ENCODE assay signal across 12 cellular contexts in the genomic region with DNA sequence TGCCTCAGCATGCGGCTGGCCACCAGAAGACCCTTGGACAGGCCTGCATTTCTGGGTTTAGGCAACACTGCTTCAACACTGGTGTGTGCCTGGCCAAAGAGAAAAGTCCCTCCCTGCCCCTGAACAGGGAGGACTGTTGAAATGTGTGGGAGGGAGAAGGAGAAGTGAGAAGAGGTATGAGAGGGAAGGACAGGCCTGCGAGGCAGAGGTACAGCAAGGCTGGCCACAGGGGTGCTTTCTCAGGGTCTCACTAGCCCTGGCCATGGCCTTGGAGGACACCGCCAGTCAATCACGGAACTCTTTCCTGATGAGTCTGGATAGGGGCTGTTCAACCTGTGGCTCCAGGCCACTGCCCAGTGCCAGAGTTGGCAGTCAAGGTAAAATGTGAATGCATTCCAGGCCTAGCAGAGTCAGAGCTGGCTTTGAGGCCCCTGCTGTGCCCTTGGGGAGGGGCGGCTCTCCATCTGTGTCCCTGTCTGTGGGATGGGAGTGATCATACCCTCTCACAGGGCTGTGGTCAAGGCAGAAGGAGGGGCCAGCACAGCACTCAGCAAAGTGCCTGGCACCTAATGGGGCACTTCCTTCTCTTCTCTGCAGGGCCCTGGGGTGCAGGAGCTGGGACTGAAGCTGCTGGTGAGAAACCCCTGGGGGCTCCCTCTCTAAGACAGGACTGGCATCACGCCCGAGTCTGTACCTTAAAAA. TPM values are rescaled to one million over a fixed set of nuclear protein-coding genes. Genes with fewer than 3 reads are reported as not detected.
A peak's percentile ranks its signal among the peaks of the same experiment; 100 is the strongest.
DNase-seq lines count a peak whose midpoint lies in the region; ATAC-seq, FAIRE-seq and TF ChIP-seq lines count a peak whose summit lies in the region.
"Had no signal": no experiment of that assay in that cellular context is flagged by ENCODE, and none has a peak within 500 bp of the region (broad histone marks: within the 10 kb centered on the region; RNA-seq: fewer than 3 reads in every experiment).

No MANE protein-coding gene starts in this region.

- BruUV-seq in A673 (replicated peaks; lab: Mats Ljungman, UMichigan), result no TSS peak

- no peak for FAIRE-seq in D721Med (lab: Jason Lieb, UNC)

- H3K9me3 ChIP-seq in A673 (ENCODE audit: low read depth, low read length, poor library complexity, severe bottlenecking) (no peaks in the 10 kb centered on the region), SJSA1 (replicated peaks) (no peaks in the 10 kb centered on the region), stomach (no peaks in the 10 kb centered on the region)
- H3K9me3 ChIP-seq: thyroid gland had no signal

- H3K36me3 ChIP-seq in A673 (ENCODE audit: insufficient read depth, low read length, poor library complexity, severe bottlenecking) (peaks cover 16% of the 10 kb centered on the region), SJSA1 (peaks cover 37% of the 10 kb centered on the region), stomach (peaks cover 5 to 75% (median 57%) of the 10 kb centered on the region in 4 donors)

- TF ChIP-seq CTCF in A673 (conservative IDR thresholded peaks at IDR 0.05; ENCODE audit: low read depth, low read length), result no peak
- no peak for TF ChIP-seq CTCF in D721Med (IDR thresholded peaks at IDR 0.05; ENCODE audit: insufficient read depth, missing control alignments)
- TF ChIP-seq CTCF in stomach (IDR thresholded peaks at IDR 0.05), result no peak

- peak overlapping the region; percentile 85 for H3K27ac ChIP-seq in A673 (ENCODE audit: low read depth, low read length, poor library complexity, severe bottlenecking)
- H3K27ac ChIP-seq in SJSA1, result peak overlapping the region; percentile 73; the same call in 1 of the 2 replicates
- H3K27ac ChIP-seq in stomach, result no peak overlapping the region

- DNase-seq in A673 (ENCODE audit: low spot score) (no peak), SJSA1 (ENCODE audit: low read depth in 1 of 2, low spot score in 2 of 2) (no peak), glomerular visceral epithelial cell (ENCODE audit: extremely low spot score) (peak; percentile 39), D721Med (ENCODE audit: insufficient read length, low spot score) (no peak), NCI-H128 (lab: John Stamatoyannopoulos, UW; ENCODE audit: unreplicated experiment) (no peak), stomach (no peak), SW 1271 (lab: John Stamatoyannopoulos, UW) (no peak)
- DNase-seq: activated CD8-positive, alpha-beta memory T cell treated with anti-CD3 and anti-CD28 coated beads, Interleukin-2, amount 50 U/mL, for 4 hours; NCI-H1694 treated with DMSO at 0.1 percent for 48 hours; stimulated activated CD4-positive, alpha-beta T cell treated with anti-CD3 and anti-CD28 coated beads, Interleukin-2, amount 100 ng/mL, for 48 hours; thyroid gland had no signal

- POLR2A ChIA-PET in A673 (lab: Charles Lee; ENCODE audit: low non-redundant PET), result no interaction called here

- CTCF ChIA-PET in A673 (lab: Charles Lee), result no interaction called here

- intact Hi-C loops in A673 (cut with micrococcal nuclease; ENCODE audit: unreplicated experiment) (no loop called here), stomach (cut with DNase I; ENCODE audit: low total_unique reads) (loop anchor here (10.0 kb wide), 1 partner anchor 327 kb away; a partner anchor contains a TSS)

- peaks cover 19% of the 10 kb centered on the region for H3K4me1 ChIP-seq in A673 (ENCODE audit: insufficient read depth, low read length, poor library complexity, severe bottlenecking)
- peaks cover 16% of the 10 kb centered on the region for H3K4me1 ChIP-seq in SJSA1 (replicated peaks)
- H3K4me1 ChIP-seq in stomach, result peaks cover 19 to 50% (median 33%) of the 10 kb centered on the region in 4 donors

- no peak overlapping the region for H3K4me3 ChIP-seq in A673 (ENCODE audit: low read depth, low read length, poor library complexity, severe bottlenecking)
- H3K4me3 ChIP-seq in SJSA1, result no peak overlapping the region
- H3K4me3 ChIP-seq in stomach, result no peak overlapping the region
- H3K4me3 ChIP-seq: thyroid gland had no signal

- peak; percentile 38 for ATAC-seq in GM19351 (IDR thresholded peaks at IDR 0.05; ENCODE audit: unreplicated experiment)

- 89 to 97% (median 93%) methylated on average over 7 of the region's 7 CpGs for WGBS in stomach, 5 donors

- TF ChIP-seq POLR2A in stomach (IDR thresholded peaks at IDR 0.05), result no peak

- H3K27me3 ChIP-seq in A673 (replicated peaks; ENCODE audit: insufficient read depth, low read depth, low read length, poor library complexity) (no peaks in the 10 kb centered on the region), SJSA1 (replicated peaks) (no peaks in the 10 kb centered on the region), stomach (no peaks in the 10 kb centered on the region)
- H3K27me3 ChIP-seq: thyroid gland had no signal

- no peak for TF ChIP-seq EP300 in stomach (IDR thresholded peaks at IDR 0.05)

RNA-seq across cellular contexts. Expression of a gene that starts 43.2 kb away (rescaled TPM):
- total RNA-seq in A673 (2021), result not detected in 2 replicates
- total RNA-seq in SJSA1 (2014; rRNA removed; shearing (Covaris generic)), result not detected in 2 replicates
- under 1 TPM in 1 of 5 donors, not detected in 4; 0.18 TPM for total RNA-seq in stomach
- polyA plus RNA-seq in stomach, result under 1 TPM in 2 of 3 donors, not detected in 1; 0.19 to 0.60 TPM

RNA-seq across cellular contexts. Expression of a gene that starts 54.9 kb away (rescaled TPM):
- total RNA-seq in A673 (2021) (35.3 and 38.5 TPM in 2 replicates), stomach (10 to 100 TPM in 4 of 5 donors, 1 to 10 TPM in 1; 9.9 to 37.7 (median 25.0) TPM)
- total RNA-seq in SJSA1 (2014; rRNA removed; shearing (Covaris generic)), result 39.9 and 40.0 TPM in 2 replicates
- 10 to 100 TPM; 12.9 to 22.6 (median 18.0) TPM for polyA plus RNA-seq in stomach

Comparison
In these comparisons a context has a peak if more than half of its experiments do, and no peak if none do; other contexts are left out.
1. H3K27ac ChIP-seq: peak in A673 (single experiment) and SJSA1 (single experiment); none in stomach (0 of 5).